Comparison of ENCODE assay signal across 27 cellular contexts in the genomic region with DNA sequence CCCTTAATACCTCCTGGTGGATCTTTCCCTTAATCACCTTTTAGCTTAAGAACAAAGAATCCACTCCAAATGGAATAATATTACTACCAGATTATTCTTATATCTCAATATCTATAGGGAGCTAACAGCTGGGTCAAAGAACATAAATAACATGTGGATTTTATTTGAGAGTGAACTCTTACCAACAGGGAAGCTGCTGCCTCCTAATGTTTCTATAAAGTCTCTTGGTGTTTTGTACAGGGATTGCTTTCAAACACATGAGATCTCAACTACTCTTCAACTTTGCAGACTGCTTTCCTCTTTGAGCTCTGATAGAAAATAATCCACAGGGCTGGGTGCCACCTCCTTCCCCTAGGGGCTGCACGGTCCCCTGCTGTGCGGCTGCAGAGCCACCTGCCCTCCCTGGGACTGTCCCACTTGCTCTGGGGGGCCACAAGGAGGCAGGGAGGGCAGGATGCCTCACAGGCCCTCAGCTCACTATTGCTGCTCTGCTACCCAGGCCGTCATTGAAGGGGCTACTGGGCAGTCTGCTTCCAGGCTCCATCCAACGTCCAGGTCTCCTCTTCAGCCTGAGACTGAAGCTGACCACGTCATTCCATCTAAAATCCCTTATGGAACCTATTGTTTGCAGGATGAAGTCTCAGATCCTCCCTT.
"Had no signal": no experiment of that assay in that cellular context is flagged by ENCODE, and none has a peak within 500 bp of the region (broad histone marks: within the 10 kb centered on the region; RNA-seq: fewer than 3 reads in every experiment).

No MANE protein-coding gene starts in this region.

- H3K4me2 ChIP-seq: hepatocyte had no signal

- H3K27me3 ChIP-seq: colonic mucosa, gastroesophageal sphincter, hepatocyte, right atrium auricular region had no signal

- H3K27ac ChIP-seq: colonic mucosa, epithelial cell of prostate, gastroesophageal sphincter, hepatocyte, right atrium auricular region had no signal

- ATAC-seq: activated naive CD4-positive, alpha-beta T cell treated with anti-CD3 and anti-CD28 coated beads, Interleukin-2, amount 50 U/mL, for 72 hours; activated T-cell treated with anti-CD3 and anti-CD28 coated beads, Interleukin-2, amount 50 U/mL, for 72 hours; gastroesophageal sphincter; left cardiac atrium had no signal

- H3K27me3 Mint-ChIP-seq: activated B cell treated with CpG ODN at 0.5 μM for 24 hours, naive B cell had no signal

- H3K9me3 ChIP-seq: colonic mucosa, gastroesophageal sphincter, right atrium auricular region had no signal

- H2AFZ ChIP-seq: hepatocyte had no signal

- H3K4me1 ChIP-seq: colonic mucosa had no signal

- H3K4me1 Mint-ChIP-seq: activated B cell treated with CpG ODN at 0.5 μM for 24 hours, naive B cell had no signal

- FAIRE-seq: bronchial epithelial cell, endometrium, keratinocyte had no signal

- H3K9me3 Mint-ChIP-seq: activated T-cell treated with anti-CD3 and anti-CD28 coated beads, Interleukin-2, amount 50 U/mL, for 72 hours had no signal

- H3K4me3 Mint-ChIP-seq: activated B cell treated with CpG ODN at 0.5 μM for 24 hours; activated T-cell treated with anti-CD3 and anti-CD28 coated beads, Interleukin-2, amount 50 U/mL, for 72 hours; mesothelial cell of epicardium; naive B cell; stimulated activated naive CD8-positive, alpha-beta T cell treated with anti-CD3 and anti-CD28 coated beads, Interleukin-15, Interleukin-2, amounts not matched to agents 100 ng/mL and 50 ng/mL, for 24 hours; T-helper 2 cell treated with Interferon-gamma antibody and Interleukin-4, amounts not matched to agents 5 μg/mL and 100 μg/mL, for 36 hours had no signal

- H3K36me3 Mint-ChIP-seq: activated naive CD4-positive, alpha-beta T cell treated with anti-CD3 and anti-CD28 coated beads, Interleukin-2, amount 50 U/mL, for 72 hours; mesothelial cell of epicardium; naive B cell had no signal

- H3K36me3 ChIP-seq: colonic mucosa, gastroesophageal sphincter, right atrium auricular region had no signal

- DNase-seq: activated B cell treated with CpG ODN at 0.5 μM for 24 hours; activated CD4-positive, alpha-beta T cell treated with anti-CD3 and anti-CD28 coated beads, Interleukin-2, amount 50 U/mL, for 1 hour; activated naive CD4-positive, alpha-beta T cell; activated T-cell treated with anti-CD3 and anti-CD28 coated beads for 4 hours; activated T-cell treated with anti-CD3 and anti-CD28 coated beads, Interleukin-2, amount 50 U/mL, for 72 hours; anterior cingulate cortex; colonic mucosa; effector CD8-positive, alpha-beta T cell; left cardiac atrium; mammary epithelial cell; naive B cell; nucleus accumbens; stimulated activated CD4-positive, alpha-beta T cell treated with anti-CD3 and anti-CD28 coated beads, Interleukin-15, amount 100 ng/mL, for 24 hours; stimulated activated CD4-positive, alpha-beta T cell treated with anti-CD3 and anti-CD28 coated beads, Interleukin-2, amount 100 ng/mL, for 24 hours; substantia nigra; T-helper 1 cell had no signal

- H3K4me3 ChIP-seq: colonic mucosa, gastroesophageal sphincter, hepatocyte, right atrium auricular region had no signal

- H3K27ac Mint-ChIP-seq: activated B cell treated with CpG ODN at 0.5 μM for 24 hours; activated naive CD4-positive, alpha-beta T cell treated with anti-CD3 and anti-CD28 coated beads, Interleukin-2, amount 50 U/mL, for 72 hours; activated T-cell treated with anti-CD3 and anti-CD28 coated beads, Interleukin-2, amount 50 U/mL, for 72 hours; mesothelial cell of epicardium; naive B cell; stimulated activated naive CD8-positive, alpha-beta T cell treated with anti-CD3 and anti-CD28 coated beads, Interleukin-15, Interleukin-2, amounts not matched to agents 100 ng/mL and 50 ng/mL, for 24 hours; T-helper 2 cell treated with Interferon-gamma antibody and Interleukin-4, amounts not matched to agents 5 μg/mL and 100 μg/mL, for 36 hours had no signal
